In genomic region chrX:150683536-150684146, GRCh38 we compare ENCODE assay signal across 8 cellular contexts. TPM values are rescaled to one million over a fixed set of nuclear protein-coding genes. Genes with fewer than 3 reads are reported as not detected.
DNase-seq lines count a peak whose midpoint lies in the region; ATAC-seq and TF ChIP-seq lines count a peak whose summit lies in the region.

No MANE protein-coding gene starts in this region.

- H3K79me2 ChIP-seq in osteoblast (ENCODE audit: insufficient read depth, low read length): no peaks in the 10 kb centered on the region

- TF ChIP-seq CTCF in choroid plexus epithelial cell (conservative IDR thresholded peaks at IDR 0.05; ENCODE audit: low read depth, low read length) (peak; percentile 57), osteoblast (IDR thresholded peaks at IDR 0.05; ENCODE audit: extremely low read depth, low read depth, low read length) (peak; percentile 53)

- no peaks in the 10 kb centered on the region for H3K27me3 ChIP-seq in osteoblast (ENCODE audit: insufficient read depth, low read length)

- DNase-seq in COLO668 (lab: John Stamatoyannopoulos, UW; ENCODE audit: unreplicated experiment): peak; percentile 37
- peak; percentile 78 for DNase-seq in NCI-H82 (lab: John Stamatoyannopoulos, UW)
- peak; percentile 57 for DNase-seq in choroid plexus epithelial cell (ENCODE audit: low read depth)
- DNase-seq in osteoblast (ENCODE audit: insufficient read length, low spot score, missing footprints): peak; percentile 65
- no peak for DNase-seq in caudate nucleus (lab: John Stamatoyannopoulos, UW)

- no peaks in the 10 kb centered on the region for H4K20me1 ChIP-seq in osteoblast (ENCODE audit: insufficient read depth, low read length)

- no peak overlapping the region for H2AFZ ChIP-seq in osteoblast (ENCODE audit: low read length)

- H3K9me3 ChIP-seq in osteoblast (ENCODE audit: low read depth, low read length): no peaks in the 10 kb centered on the region

- ATAC-seq in GM21529 (IDR thresholded peaks at IDR 0.05; ENCODE audit: unreplicated experiment): peak; percentile 59
- ATAC-seq in HG03175 (IDR thresholded peaks at IDR 0.05; ENCODE audit: unreplicated experiment): no peak
- no peak for ATAC-seq in HG03432 (IDR thresholded peaks at IDR 0.05; ENCODE audit: unreplicated experiment)

- H3K4me3 ChIP-seq in choroid plexus epithelial cell (ENCODE audit: low read depth, low read length) (no peak overlapping the region), osteoblast (ENCODE audit: insufficient read depth, low read length) (no peak overlapping the region)

- peaks cover 5% of the 10 kb centered on the region for H3K4me1 ChIP-seq in osteoblast (ENCODE audit: insufficient read depth, low read length)

- H3K4me2 ChIP-seq in osteoblast (ENCODE audit: insufficient read depth, low read length): no peak overlapping the region

- H3K27ac ChIP-seq in osteoblast (ENCODE audit: low read depth, low read length) (no peak overlapping the region), caudate nucleus (ENCODE audit: low read depth, low read length) (no peak overlapping the region)

- no peaks in the 10 kb centered on the region for H3K36me3 ChIP-seq in osteoblast (ENCODE audit: insufficient read depth, low read length)

RNA-seq across cellular contexts. Expression of gene MTMR1, which starts 9.6 kb away (rescaled TPM):
- 16.5 and 17.0 TPM in 2 replicates for total RNA-seq in osteoblast

Comparison
In these comparisons a context has a peak if more than half of its experiments do, and no peak if none do; other contexts are left out.
1. DNase-seq: peak in COLO668 (single experiment), NCI-H82 (single experiment), choroid plexus epithelial cell (single experiment) and osteoblast (single experiment); none in caudate nucleus (0 of 61).